ENCODE assay signal across 8 cellular contexts in the genomic region with DNA sequence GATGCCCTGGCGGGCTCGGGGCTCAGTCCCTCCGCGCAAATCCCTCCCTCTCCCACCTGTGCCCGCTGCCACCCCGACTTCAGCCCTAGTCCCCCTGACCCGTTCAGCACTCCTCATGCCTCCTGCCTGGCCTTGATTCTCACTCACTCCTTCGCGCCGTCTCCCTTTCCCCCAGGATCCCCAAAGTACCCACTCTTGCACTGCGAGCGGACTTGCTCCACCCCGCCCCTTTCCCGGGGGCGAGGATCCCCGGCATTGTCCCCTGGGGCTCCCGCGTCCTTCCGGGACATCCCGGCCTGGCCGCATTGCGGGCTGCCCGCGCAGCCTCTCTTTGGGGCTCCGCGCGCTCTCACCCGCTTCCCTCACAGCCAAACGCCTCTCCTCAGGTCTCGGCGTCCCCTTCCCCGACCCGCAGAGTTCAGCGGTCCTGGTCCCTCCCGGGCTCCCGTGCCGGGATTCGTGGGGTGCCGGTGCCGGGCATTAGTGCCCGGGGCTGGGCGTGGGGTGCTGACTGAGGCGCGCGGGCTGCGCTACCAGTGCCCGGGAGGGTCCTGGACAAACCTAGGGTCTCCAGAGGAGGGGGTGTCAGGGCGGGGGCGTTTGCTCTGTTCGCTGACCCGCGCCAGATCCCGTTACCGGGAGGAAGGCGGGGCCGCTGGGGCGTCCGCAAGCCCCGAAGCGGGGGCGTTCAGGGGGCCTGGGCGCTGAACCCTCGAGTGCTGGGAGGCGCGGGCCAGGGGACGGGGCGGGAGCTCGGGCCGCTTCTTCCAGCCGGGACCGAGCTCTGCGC. TPM values are rescaled to one million over a fixed set of nuclear protein-coding genes. Genes with fewer than 3 reads are reported as not detected.
DNase-seq lines count a peak whose midpoint lies in the region; ATAC-seq, FAIRE-seq and TF ChIP-seq lines count a peak whose summit lies in the region.

No MANE protein-coding gene starts in this region.

- H3K27ac Mint-ChIP-seq in T-helper 17 cell, result peak overlapping the region; percentile 97

- no peak overlapping the region for H2BK120ac ChIP-seq in mesendoderm (ENCODE audit: low read depth, low read length)

- DNase-seq in GM12864 (ENCODE audit: low read depth), result no peak
- peak; percentile 15 to 36 (median 27) for DNase-seq in T-helper 17 cell
- peak; percentile 59 for DNase-seq in mesendoderm
- DNase-seq in stomach, result peak; percentile 31
- no peak for DNase-seq in GM12892 (ENCODE audit: insufficient read length)
- DNase-seq in NCI-H774 (lab: John Stamatoyannopoulos, UW), result no peak
- DNase-seq in A172 (ENCODE audit: low spot score), result no peak

- no peak overlapping the region for H4K5ac ChIP-seq in mesendoderm (ENCODE audit: low read length)

- H3K27ac ChIP-seq in ectodermal cell (ENCODE audit: insufficient read depth, low read depth, low read length, poor library complexity, severe bottlenecking) (no peak overlapping the region), mesendoderm (ENCODE audit: low read depth, low read length) (no peak overlapping the region), stomach (peak overlapping the region; percentile 76 to 87 (median 82))

- peaks cover 20% of the 10 kb centered on the region for H3K4me1 ChIP-seq in ectodermal cell (ENCODE audit: control insufficient read depth, insufficient read depth, low read length)
- peaks cover 3% of the 10 kb centered on the region for H3K4me1 ChIP-seq in mesendoderm (ENCODE audit: control insufficient read depth, low read depth, low read length)
- H3K4me1 ChIP-seq in stomach, result peaks cover 32 to 51% (median 48%) of the 10 kb centered on the region in 4 donors

- H3K4me2 ChIP-seq in mesendoderm (ENCODE audit: low read length), result peak overlapping the region; percentile 97

- H3K4me3 ChIP-seq in GM12864 (ENCODE audit: low read depth, low read length), result peak overlapping the region; percentile 27
- H3K4me3 ChIP-seq in ectodermal cell (ENCODE audit: insufficient read depth, low read depth, low read length), result peak overlapping the region; percentile 40
- H3K4me3 ChIP-seq in mesendoderm (ENCODE audit: low read length), result peak overlapping the region; percentile 68
- H3K4me3 ChIP-seq in stomach, result peak overlapping the region; percentile 56 to 73 (median 63)

- no peak overlapping the region for H2AK5ac ChIP-seq in mesendoderm (ENCODE audit: low read length)

- TF ChIP-seq CTCF in GM12864 (IDR thresholded peaks at IDR 0.05; ENCODE audit: low read depth, low read length, missing control alignments) (no peak), stomach (IDR thresholded peaks at IDR 0.05) (no peak)

- H3K36me3 ChIP-seq in ectodermal cell (ENCODE audit: control insufficient read depth, insufficient read depth, low read length), result no peaks in the 10 kb centered on the region
- H3K36me3 ChIP-seq in mesendoderm (ENCODE audit: control insufficient read depth, insufficient read depth, low read length), result no peaks in the 10 kb centered on the region
- H3K36me3 ChIP-seq in stomach, result no peaks in the 10 kb centered on the region

- peak overlapping the region; percentile 64 for H3K9ac ChIP-seq in mesendoderm (ENCODE audit: low read length)

- peak overlapping the region; percentile 24 for H3K23ac ChIP-seq in mesendoderm (ENCODE audit: low read length)

- no peaks in the 10 kb centered on the region for H3K79me1 ChIP-seq in mesendoderm (ENCODE audit: low read length)

- peak; percentile 1 for ATAC-seq in T-helper 17 cell

- TF ChIP-seq EP300 in stomach (IDR thresholded peaks at IDR 0.05), result no peak

- peak overlapping the region; percentile 98 for H3K4me3 Mint-ChIP-seq in T-helper 17 cell

- H3K36me3 Mint-ChIP-seq in T-helper 17 cell (ENCODE audit: low read depth), result peaks cover 9% of the 10 kb centered on the region

- H3K9me3 ChIP-seq in T-helper 17 cell (ENCODE audit: control insufficient read depth, low read length, poor library complexity, severe bottlenecking) (no peaks in the 10 kb centered on the region), ectodermal cell (ENCODE audit: control insufficient read depth, low read length) (no peaks in the 10 kb centered on the region), stomach (no peaks in the 10 kb centered on the region)

- no peak overlapping the region for H2BK15ac ChIP-seq in mesendoderm (replicated peaks; ENCODE audit: low read depth)

- intact Hi-C loops in stomach (cut with DNase I; ENCODE audit: low total_unique reads), result no loop called here

- TF ChIP-seq POLR2A in stomach (IDR thresholded peaks at IDR 0.05) (no peak), GM12892 (IDR thresholded peaks at IDR 0.05; ENCODE audit: low read depth, low read length) (no peak)

- WGBS in ectodermal cell, 2 experiments, result 0% methylated on average over 72 of the region's 72 CpGs
- no CpG with 5 or more reads among the region's 72 CpGs for WGBS in mesendoderm (ENCODE audit: extremely low coverage, insufficient coverage, low lambda C conversion rate)
- WGBS in stomach, 5 donors, result 1 to 3% (median 1%) methylated on average over 46 to 72 of the region's 72 CpGs

- H3K27me3 ChIP-seq in ectodermal cell (ENCODE audit: control insufficient read depth, insufficient read depth, low read length, poor library complexity, severe bottlenecking) (peaks cover 81% of the 10 kb centered on the region), mesendoderm (ENCODE audit: insufficient read depth, low read length, poor library complexity) (peaks cover 20% of the 10 kb centered on the region), stomach (peaks cover 3 to 69% (median 49%) of the 10 kb centered on the region in 3 donors)

- no peak overlapping the region for H2BK5ac ChIP-seq in mesendoderm (ENCODE audit: low read length)

- no peak overlapping the region for H3K4ac ChIP-seq in mesendoderm (ENCODE audit: low read depth, low read length)

- no peaks in the 10 kb centered on the region for H3K79me2 ChIP-seq in mesendoderm (ENCODE audit: control insufficient read depth, insufficient read depth, low read length)

- peak overlapping the region; percentile 11 for H3K18ac ChIP-seq in mesendoderm (ENCODE audit: low read length)

- H3K56ac ChIP-seq in mesendoderm (ENCODE audit: low read length), result peak overlapping the region; percentile 86

- H4K8ac ChIP-seq in mesendoderm (ENCODE audit: low read depth, low read length), result no peak overlapping the region

- peaks cover 31% of the 10 kb centered on the region for H3K4me1 Mint-ChIP-seq in T-helper 17 cell

- no peak for FAIRE-seq in GM12892 (lab: Jason Lieb, UNC)

- H3K27me3 Mint-ChIP-seq in T-helper 17 cell, result no peaks in the 10 kb centered on the region

RNA-seq across cellular contexts. Expression of a gene that starts 45.6 kb away (rescaled TPM):
- total RNA-seq in T-helper 17 cell, result 10 to 100 TPM; 10.8 to 17.6 TPM
- 24.8 TPM for polyA plus RNA-seq in ectodermal cell (2013, experiment 1 of 4)
- 27.6 TPM for polyA plus RNA-seq in ectodermal cell (2013, experiment 2 of 4)
- 23.1 TPM for polyA plus RNA-seq in ectodermal cell (2013, experiment 3 of 4)
- polyA plus RNA-seq in ectodermal cell (2013, experiment 4 of 4), result 25.2 TPM
- polyA plus RNA-seq in mesendoderm (2013, experiment 1 of 2), result 18.2 TPM
- polyA plus RNA-seq in mesendoderm (2013, experiment 2 of 2), result 20.2 TPM
- total RNA-seq in stomach, result 10 to 100 TPM in 1 of 5 donors, 1 to 10 TPM in 2, under 1 TPM in 1, not detected in 1; 0.29 to 16.2 (median 2.6) TPM
- 1 to 10 TPM; 4.0 to 5.0 (median 4.0) TPM for polyA plus RNA-seq in stomach
- polyA plus RNA-seq in GM12892 (2012; ENCODE audit: missing spikeins), result 2.9 TPM
- 5.3 and 8.2 TPM in 2 replicates for total RNA-seq in A172 (2014; rRNA removed; shearing (Covaris generic))

Comparison
In these comparisons a context has a peak if more than half of its experiments do, and no peak if none do; other contexts are left out.
1. DNase-seq: peak in T-helper 17 cell (3 of 3), mesendoderm (single experiment) and stomach (single experiment); none in GM12864 (single experiment), GM12892 (single experiment), NCI-H774 (single experiment) and A172 (single experiment).
2. H3K27ac ChIP-seq: peak in stomach (5 of 5); none in ectodermal cell (single experiment) and mesendoderm (single experiment).
3. Peak in every context shown above with its lines, with median percentiles within 50 percentile points of each other: H3K4me3 ChIP-seq.